ENCODE assay signal across 21 cellular contexts in genomic region chr14:36408388-36408787, GRCh38.
DNase-seq lines count a peak whose midpoint lies in the region; ATAC-seq and TF ChIP-seq lines count a peak whose summit lies in the region.
"Had no signal": no experiment of that assay in that cellular context is flagged by ENCODE, and none has a peak within 500 bp of the region (broad histone marks: within the 10 kb centered on the region; RNA-seq: fewer than 3 reads in every experiment).

No MANE protein-coding gene starts in this region.

- no peak for TF ChIP-seq EP300 in transverse colon (IDR thresholded peaks at IDR 0.05; ENCODE audit: low read depth)

- no peaks in the 10 kb centered on the region for H3K4me1 Mint-ChIP-seq in glutamatergic neuron (ENCODE audit: low read depth, unreplicated experiment)
- H3K4me1 Mint-ChIP-seq: T-cell had no signal

- intact Hi-C loops in transverse colon (cut with DNase I; ENCODE audit: low total_unique reads), result no loop called here

- H3K4me3 Mint-ChIP-seq in glutamatergic neuron (ENCODE audit: unreplicated experiment), result no peak overlapping the region
- H3K4me3 Mint-ChIP-seq: T-cell had no signal

- TF ChIP-seq CTCF in glutamatergic neuron (IDR thresholded peaks at IDR 0.05; ENCODE audit: partially characterized antibody, unreplicated experiment) (peak; percentile 28), transverse colon (IDR thresholded peaks at IDR 0.05) (no peak)

- 25 to 41% methylated on average over 2 to 3 of the region's 3 CpGs for WGBS in transverse colon (ENCODE audit: low coverage in 1 of 2), 2 donors

- DNase-seq in NCI-H748 (lab: John Stamatoyannopoulos, UW; ENCODE audit: unreplicated experiment), result peak; percentile 13
- DNase-seq in NCI-H748 treated with DMSO at 0.1 percent for 48 hours (lab: John Stamatoyannopoulos, UW), result no peak
- peak; percentile 9 to 18 for DNase-seq in Kasumi-1 (lab: John Stamatoyannopoulos, UW)
- no peak for DNase-seq in glutamatergic neuron
- DNase-seq in transverse colon, result no peak
- DNase-seq: C1 segment of cervical spinal cord, DND-41, GDM1, H7, KBM-7, NCI-H1092, NCI-H146, NCI-H2081, NCI-H345, NCI-H526, SK-N-SH, T-cell had no signal

- H3K4me1 ChIP-seq in transverse colon, result no peaks in the 10 kb centered on the region

- peaks cover 6% of the 10 kb centered on the region for H3K9me3 Mint-ChIP-seq in glutamatergic neuron (ENCODE audit: unreplicated experiment)

- H3K27me3 Mint-ChIP-seq in glutamatergic neuron (ENCODE audit: unreplicated experiment), result no peaks in the 10 kb centered on the region

- in situ Hi-C loops in transverse colon (cut with MboI; ENCODE audit: low pct_ligation_motif_present in 1 of 4, low pct_unique_long_range_greater_than_20kb in 1 of 4, low sequenced_read_pairs in 3 of 4), result no loop called here

- peaks cover 5% of the 10 kb centered on the region for H3K36me3 Mint-ChIP-seq in glutamatergic neuron (ENCODE audit: unreplicated experiment)
- H3K36me3 Mint-ChIP-seq: T-cell had no signal

- H3K9me3 ChIP-seq in transverse colon, result no peaks in the 10 kb centered on the region
- H3K9me3 ChIP-seq: SK-N-SH had no signal

- no peaks in the 10 kb centered on the region for H3K27me3 ChIP-seq in transverse colon

- no peak for TF ChIP-seq POLR2A in transverse colon (IDR thresholded peaks at IDR 0.05)

- H3K27ac ChIP-seq in transverse colon, result no peak overlapping the region

- no peaks in the 10 kb centered on the region for H3K36me3 ChIP-seq in transverse colon

- no peak overlapping the region for H3K4me3 ChIP-seq in transverse colon

- H3K27ac Mint-ChIP-seq in glutamatergic neuron (ENCODE audit: unreplicated experiment), result no peak overlapping the region
- H3K27ac Mint-ChIP-seq: T-cell had no signal

- ATAC-seq in GM21515 (IDR thresholded peaks at IDR 0.05; ENCODE audit: unreplicated experiment), result no peak
- no peak for ATAC-seq in GM21717 (IDR thresholded peaks at IDR 0.05; ENCODE audit: unreplicated experiment)
- ATAC-seq: Panc1, Right ventricle myocardium inferior, T-cell had no signal

Comparison
In these comparisons a context has a peak if more than half of its experiments do, and no peak if none do; other contexts are left out.
1. DNase-seq: peak in NCI-H748 (single experiment) and Kasumi-1 (2 of 2); none in NCI-H748 treated with DMSO at 0.1 percent for 48 hours (single experiment), glutamatergic neuron (single experiment) and transverse colon (single experiment).